In genomic region chr15:53305554-53305953, GRCh38 we compare ENCODE assay signal across 31 cellular contexts.
"Had no signal": no experiment of that assay in that cellular context is flagged by ENCODE, and none has a peak within 500 bp of the region (broad histone marks: within the 10 kb centered on the region; RNA-seq: fewer than 3 reads in every experiment).

No MANE protein-coding gene starts in this region.

- H3K4me2 ChIP-seq: neural progenitor cell, smooth muscle cell had no signal

- H3K27me3 Mint-ChIP-seq: progenitor cell of endocrine pancreas; stimulated activated memory B cell treated with anti-CD40 and anti-IgM and Interleukin-4, amounts not matched to agents 10 μg/mL and 1 μg/mL and 100 μg/mL, for 72 hours; stimulated activated naive CD8-positive, alpha-beta T cell treated with anti-CD3 and anti-CD28 coated beads, Interleukin-15, amount 100 ng/mL, for 72 hours had no signal

- H3K9me3 ChIP-seq: ovary, psoas muscle, suprapubic skin, testis, tibial artery, transverse colon, upper lobe of right lung, uterus had no signal

- H3K27ac Mint-ChIP-seq: natural killer cell; nephron; neural progenitor cell; progenitor cell of endocrine pancreas; stimulated activated memory B cell treated with anti-CD40 and anti-IgM and Interleukin-4, amounts not matched to agents 10 μg/mL and 1 μg/mL and 100 μg/mL, for 72 hours; stimulated activated naive CD8-positive, alpha-beta T cell treated with anti-CD3 and anti-CD28 coated beads, Interleukin-15, amount 100 ng/mL, for 72 hours; type B pancreatic cell had no signal

- H3K9me3 Mint-ChIP-seq: neural progenitor cell, type B pancreatic cell had no signal

- ATAC-seq: natural killer cell; psoas muscle; right cardiac atrium; sciatic nerve; stimulated activated memory B cell treated with anti-CD40 and anti-IgM and Interleukin-4, amounts not matched to agents 10 μg/mL and 1 μg/mL and 100 μg/mL, for 72 hours; stimulated activated naive CD8-positive, alpha-beta T cell treated with anti-CD3 and anti-CD28 coated beads, Interleukin-15, amount 100 ng/mL, for 72 hours; stimulated activated naive CD8-positive, alpha-beta T cell treated with anti-CD3 and anti-CD28 coated beads, Interleukin-15, Interleukin-2, amounts not matched to agents 100 U/mL and 50 U/mL, for 24 hours; upper lobe of right lung had no signal

- H3K4me1 ChIP-seq: neural progenitor cell, parathyroid adenoma, spleen, suprapubic skin, testis, tibial artery, transverse colon, upper lobe of right lung, uterus had no signal

- H3K27ac ChIP-seq: neural progenitor cell, ovary, parathyroid adenoma, psoas muscle, skin epidermis, spleen, suprapubic skin, testis, tibial artery, transverse colon, upper lobe of right lung, uterus had no signal

- DNase-seq: natural killer cell; occipital lobe; ovary; posterior cingulate gyrus; psoas muscle; right cardiac atrium; spleen; stimulated activated CD4-positive, alpha-beta T cell treated with anti-CD3 and anti-CD28 coated beads, Interleukin-12 subunit alpha, Interleukin-12 subunit beta, amount 100 ng/mL, for 4 hours; stimulated activated CD4-positive, alpha-beta T cell treated with anti-CD3 and anti-CD28 coated beads, Interleukin-1b, Interleukin-23, amount 100 ng/mL, for 48 hours; stimulated activated CD4-positive, alpha-beta T cell treated with anti-CD3 and anti-CD28 coated beads, Interleukin-4, amount 100 ng/mL, for 1 hour; stimulated activated CD4-positive, alpha-beta T cell treated with anti-CD3 and anti-CD28 coated beads, Interleukin-4, amount 100 ng/mL, for 4 hours; stimulated activated CD8-positive, alpha-beta memory T cell treated with anti-CD3 and anti-CD28 coated beads, Interleukin-4, amount 100 ng/mL, for 48 hours; stimulated activated naive CD4-positive, alpha-beta T cell; stimulated activated naive CD8-positive, alpha-beta T cell treated with anti-CD3 and anti-CD28 coated beads, Interleukin-15, amount 100 ng/mL, for 72 hours; stimulated activated naive CD8-positive, alpha-beta T cell treated with anti-CD3 and anti-CD28 coated beads, Interleukin-15, Interleukin-2, amounts not matched to agents 100 U/mL and 50 U/mL, for 24 hours; substantia nigra; testis; tibial artery; transverse colon; upper lobe of right lung; uterus had no signal

- H3K36me3 Mint-ChIP-seq: natural killer cell; neural progenitor cell; stimulated activated memory B cell treated with anti-CD40 and anti-IgM and Interleukin-4, amounts not matched to agents 10 μg/mL and 1 μg/mL and 100 μg/mL, for 72 hours; type B pancreatic cell had no signal

- H3K4me3 ChIP-seq: neural progenitor cell, ovary, psoas muscle, skin epidermis, smooth muscle cell, spleen, suprapubic skin, testis, tibial artery, transverse colon, upper lobe of right lung, uterus had no signal

- H2AFZ ChIP-seq: neural progenitor cell, parathyroid adenoma had no signal

- H3K27me3 ChIP-seq: neural progenitor cell, ovary, spleen, suprapubic skin, testis, tibial artery, transverse colon, upper lobe of right lung, uterus had no signal

- H3K4me1 Mint-ChIP-seq: natural killer cell; nephron; stimulated activated memory B cell treated with anti-CD40 and anti-IgM and Interleukin-4, amounts not matched to agents 10 μg/mL and 1 μg/mL and 100 μg/mL, for 72 hours; stimulated activated naive CD8-positive, alpha-beta T cell treated with anti-CD3 and anti-CD28 coated beads, Interleukin-15, amount 100 ng/mL, for 72 hours had no signal

- H3K79me2 ChIP-seq: parathyroid adenoma had no signal

- H3K4me3 Mint-ChIP-seq: natural killer cell; nephron; neural progenitor cell; stimulated activated memory B cell treated with anti-CD40 and anti-IgM and Interleukin-4, amounts not matched to agents 10 μg/mL and 1 μg/mL and 100 μg/mL, for 72 hours; stimulated activated naive CD8-positive, alpha-beta T cell treated with anti-CD3 and anti-CD28 coated beads, Interleukin-15, amount 100 ng/mL, for 72 hours; type B pancreatic cell had no signal

- H3K9ac ChIP-seq: neural progenitor cell, parathyroid adenoma had no signal

- H3K36me3 ChIP-seq: neural progenitor cell, ovary, spleen, suprapubic skin, tibial artery, transverse colon, upper lobe of right lung, uterus had no signal
